1 cellular context compared by ENCODE assay signal in the genomic region with DNA sequence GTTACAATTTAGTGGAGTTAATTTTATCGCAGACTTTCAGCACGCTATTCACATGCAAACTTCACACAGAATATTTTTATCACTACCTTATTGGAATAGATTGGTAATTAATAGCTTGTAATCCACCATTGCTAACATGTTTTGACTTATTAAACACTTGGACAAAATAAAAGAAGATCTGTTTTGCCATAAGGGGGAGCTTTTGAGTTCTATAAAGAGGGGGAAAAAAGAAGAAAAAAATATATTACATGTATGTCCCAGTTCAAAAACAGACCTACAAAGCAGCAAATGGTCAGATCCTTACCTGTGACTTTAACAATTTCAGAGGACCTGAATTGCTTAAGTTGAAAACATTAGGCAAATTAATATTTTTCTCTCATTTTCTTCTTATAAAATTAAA.
TF ChIP-seq lines count a peak whose summit lies in the region.

No MANE protein-coding gene starts in this region.

TF ChIP-seq in K562, 482 proteins besides CTCF, POLR2A, EP300 and RAD21:
- TF ChIP-seq ZNF384 (IDR thresholded peaks at IDR 0.05; ENCODE audit: low read depth, low read length) (peak; percentile 19; the same call in 1 of the 2 replicates), PPARD (CRISPR knock-in tag; IDR thresholded peaks at IDR 0.05) (no peak)
TF ChIP-seq in K562: peak in this region for 1.
